ENCODE assay signal across 13 cellular contexts in genomic region chr10:100653238-100653956, GRCh38.
DNase-seq lines count a peak whose midpoint lies in the region; ATAC-seq and TF ChIP-seq lines count a peak whose summit lies in the region.
"Had no signal": no experiment of that assay in that cellular context is flagged by ENCODE, and none has a peak within 500 bp of the region (broad histone marks: within the 10 kb centered on the region; RNA-seq: fewer than 3 reads in every experiment).

No MANE protein-coding gene starts in this region.

- no peak for ATAC-seq in HG02798 (IDR thresholded peaks at IDR 0.05; ENCODE audit: poor library complexity, unreplicated experiment)

- H3K36me3 ChIP-seq in ES-I3 (ENCODE audit: insufficient read depth, low read length) (no peaks in the 10 kb centered on the region), Peyer's patch (no peaks in the 10 kb centered on the region)
- H3K36me3 ChIP-seq: stomach had no signal

- H3K4me1 ChIP-seq in ES-I3 (ENCODE audit: insufficient read depth, low read length): peaks cover 4% of the 10 kb centered on the region; the same call in 1 of the 2 replicates
- peaks cover 0 to 35% (median 13%) of the 10 kb centered on the region in 4 donors for H3K4me1 ChIP-seq in Peyer's patch

- DNase-seq in Peyer's patch (no peak), glutamatergic neuron (no peak), progenitor cell of endocrine pancreas (ENCODE audit: low spot score, unreplicated experiment) (no peak), AG08395 (ENCODE audit: low spot score) (no peak), pons (ENCODE audit: low spot score) (no peak)
- DNase-seq: activated gamma-delta T cell treated with Interleukin-2 at 50 U/mL for 16 hours, kidney glomerular epithelial cell, NCI-H1436 treated with DMSO at 0.1 percent for 48 hours, NCI-H510A treated with DMSO at 0.1 percent for 48 hours, SHP77 treated with DMSO at 0.1 percent for 48 hours, stomach had no signal

- peak overlapping the region; percentile 54; the same call in 1 of the 2 replicates for H3K9ac ChIP-seq in ES-I3 (ENCODE audit: low read depth, low read length)

- H3K4me1 Mint-ChIP-seq in glutamatergic neuron (ENCODE audit: low read depth, unreplicated experiment) (peaks cover 7% of the 10 kb centered on the region), progenitor cell of endocrine pancreas (ENCODE audit: low read depth) (peaks cover 17% of the 10 kb centered on the region)

- peaks cover 0 to 54% of the 10 kb centered on the region in 2 donors for H3K27me3 ChIP-seq in Peyer's patch

- peak overlapping the region in 3 of 4 donors; percentile 33 to 43 (median 38) for H3K4me3 ChIP-seq in Peyer's patch

- H3K4me3 Mint-ChIP-seq in glutamatergic neuron (ENCODE audit: unreplicated experiment) (peak overlapping the region; percentile 52), progenitor cell of endocrine pancreas (ENCODE audit: low read depth) (peak overlapping the region; percentile 32)

- H3K9me3 Mint-ChIP-seq in glutamatergic neuron (ENCODE audit: unreplicated experiment) (peaks cover 13% of the 10 kb centered on the region), progenitor cell of endocrine pancreas (ENCODE audit: low read depth) (no peaks in the 10 kb centered on the region)

- H3K36me3 Mint-ChIP-seq in glutamatergic neuron (ENCODE audit: unreplicated experiment) (peaks cover 15% of the 10 kb centered on the region), progenitor cell of endocrine pancreas (ENCODE audit: insufficient read depth) (no peaks in the 10 kb centered on the region)

- no peak for TF ChIP-seq POLR2A in Peyer's patch (IDR thresholded peaks at IDR 0.05)

- H3K9me3 ChIP-seq in ES-I3 (ENCODE audit: control insufficient read depth, insufficient read depth, low read length) (no peaks in the 10 kb centered on the region), Peyer's patch (no peaks in the 10 kb centered on the region)

- H3K27me3 Mint-ChIP-seq in glutamatergic neuron (ENCODE audit: unreplicated experiment) (peaks cover 32% of the 10 kb centered on the region), progenitor cell of endocrine pancreas (peaks cover 73% of the 10 kb centered on the region)

- TF ChIP-seq CTCF in Peyer's patch (IDR thresholded peaks at IDR 0.05) (no peak), glutamatergic neuron (IDR thresholded peaks at IDR 0.05; ENCODE audit: partially characterized antibody, unreplicated experiment) (no peak), progenitor cell of endocrine pancreas (IDR thresholded peaks at IDR 0.05; ENCODE audit: unreplicated experiment) (no peak)

- no peak overlapping the region for H3K27ac Mint-ChIP-seq in glutamatergic neuron (ENCODE audit: unreplicated experiment)
- H3K27ac Mint-ChIP-seq in progenitor cell of endocrine pancreas: no peak overlapping the region

- H3K27ac ChIP-seq in Peyer's patch: no peak overlapping the region
- H3K27ac ChIP-seq: stomach had no signal
